Comparison of ENCODE assay signal across 15 cellular contexts in genomic region chr13:39385154-39385553, GRCh38.
DNase-seq lines count a peak whose midpoint lies in the region; ATAC-seq, FAIRE-seq and TF ChIP-seq lines count a peak whose summit lies in the region.
"Had no signal": no experiment of that assay in that cellular context is flagged by ENCODE, and none has a peak within 500 bp of the region (broad histone marks: within the 10 kb centered on the region; RNA-seq: fewer than 3 reads in every experiment).

No MANE protein-coding gene starts in this region.

- H3K4me1 Mint-ChIP-seq in astrocyte (ENCODE audit: low read depth, unreplicated experiment) = peaks cover 18% of the 10 kb centered on the region
- H3K4me1 Mint-ChIP-seq in stimulated activated effector memory CD8-positive, alpha-beta T cell treated with anti-CD3 and anti-CD28 coated beads, Interleukin-12 subunit alpha, Interleukin-12 subunit beta, amount 100 ng/mL, for 72 hours = no peaks in the 10 kb centered on the region

- H3K4me3 Mint-ChIP-seq in astrocyte (ENCODE audit: unreplicated experiment) = no peak overlapping the region
- H3K4me3 Mint-ChIP-seq in stimulated activated effector memory CD8-positive, alpha-beta T cell treated with anti-CD3 and anti-CD28 coated beads, Interleukin-12 subunit alpha, Interleukin-12 subunit beta, amount 100 ng/mL, for 72 hours = no peak overlapping the region

- no peaks in the 10 kb centered on the region for H3K27me3 Mint-ChIP-seq in astrocyte (ENCODE audit: low read depth, unreplicated experiment)

- no peak overlapping the region for H2AFZ ChIP-seq in GM23248
- no peak overlapping the region for H2AFZ ChIP-seq in astrocyte (ENCODE audit: low read depth, low read length)

- no peak for TF ChIP-seq CTCF in astrocyte (IDR thresholded peaks at IDR 0.05; ENCODE audit: insufficient read depth, low read depth, low read length)

- WGBS in GM23248 (ENCODE audit: low coverage in 1 of 2, low lambda C conversion rate in 2 of 2, missing lambda C conversion rate in 2 of 2), 2 experiments = 73 to 77% methylated on average over 4 of the region's 4 CpGs

- H4K20me1 ChIP-seq in GM23248 (ENCODE audit: insufficient read depth) (no peaks in the 10 kb centered on the region), astrocyte (ENCODE audit: insufficient read depth, low read length) (no peaks in the 10 kb centered on the region)

- H3K9me3 ChIP-seq in GM23248 (ENCODE audit: low read depth) = no peaks in the 10 kb centered on the region
- H3K9me3 ChIP-seq in astrocyte (ENCODE audit: insufficient read depth, low read depth, low read length) = no peaks in the 10 kb centered on the region
- H3K9me3 ChIP-seq: Peyer's patch had no signal

- H3K27ac ChIP-seq in GM23248 (no peak overlapping the region), astrocyte (ENCODE audit: low read depth, low read length) (peak overlapping the region; percentile 33)
- H3K27ac ChIP-seq: Peyer's patch had no signal

- intact Hi-C loops in sciatic nerve (cut with DNase I) = no loop called here

- H3K9me3 Mint-ChIP-seq in astrocyte (ENCODE audit: unreplicated experiment) = no peaks in the 10 kb centered on the region
- H3K9me3 Mint-ChIP-seq in stimulated activated effector memory CD8-positive, alpha-beta T cell treated with anti-CD3 and anti-CD28 coated beads, Interleukin-12 subunit alpha, Interleukin-12 subunit beta, amount 100 ng/mL, for 72 hours = no peaks in the 10 kb centered on the region

- peaks cover 4% of the 10 kb centered on the region; the same call in 1 of the 2 replicates for H3F3A ChIP-seq in GM23248 (ENCODE audit: insufficient read depth)

- in situ Hi-C loops in GM23248 (cut with MboI) = no loop called here

- H3K36me3 ChIP-seq in GM23248 (ENCODE audit: low read depth) (no peaks in the 10 kb centered on the region), astrocyte (ENCODE audit: insufficient read depth, low read length) (no peaks in the 10 kb centered on the region)
- H3K36me3 ChIP-seq: Peyer's patch had no signal

- no peaks in the 10 kb centered on the region for H3K36me3 Mint-ChIP-seq in astrocyte (ENCODE audit: low read depth, unreplicated experiment)
- no peaks in the 10 kb centered on the region for H3K36me3 Mint-ChIP-seq in stimulated activated effector memory CD8-positive, alpha-beta T cell treated with anti-CD3 and anti-CD28 coated beads, Interleukin-12 subunit alpha, Interleukin-12 subunit beta, amount 100 ng/mL, for 72 hours

- H3K4me3 ChIP-seq in GM23248 (no peak overlapping the region), astrocyte (ENCODE audit: insufficient read depth, low read depth, low read length) (no peak overlapping the region)
- H3K4me3 ChIP-seq: Peyer's patch had no signal

- no peak overlapping the region for H3K4me2 ChIP-seq in GM23248 (ENCODE audit: unreplicated experiment)
- H3K4me2 ChIP-seq in astrocyte (ENCODE audit: low read length) = peak overlapping the region; percentile 53

- H3K9ac ChIP-seq in GM23248 = no peak overlapping the region
- H3K9ac ChIP-seq in astrocyte (ENCODE audit: low read length) = no peak overlapping the region

- FAIRE-seq in astrocyte (lab: Jason Lieb, UNC) (no peak), H54 (lab: Jason Lieb, UNC) (no peak)

- no peaks in the 10 kb centered on the region for H3K79me2 ChIP-seq in GM23248 (ENCODE audit: insufficient read depth)
- H3K79me2 ChIP-seq in astrocyte (ENCODE audit: insufficient read depth, low read length) = no peaks in the 10 kb centered on the region

- H3K4me1 ChIP-seq in GM23248 (ENCODE audit: insufficient read depth) (peaks cover 13% of the 10 kb centered on the region; the same call in 1 of the 2 replicates), astrocyte (ENCODE audit: insufficient read depth, low read length) (peaks cover 18% of the 10 kb centered on the region)
- H3K4me1 ChIP-seq: Peyer's patch had no signal

- DNase-seq in AG20443 (ENCODE audit: low spot score) (peak; percentile 14), GM23248 (peak; percentile 27), astrocyte (ENCODE audit: low read depth) (peak; percentile 27), sciatic nerve (ENCODE audit: low spot score) (no peak), GM03348 (ENCODE audit: low spot score) (no peak), germinal center (ENCODE audit: low spot score) (no peak), H54 (ENCODE audit: insufficient read length, low spot score) (no peak)
- no peak for DNase-seq in stimulated activated effector memory CD8-positive, alpha-beta T cell treated with anti-CD3 and anti-CD28 coated beads, Interleukin-12 subunit alpha, Interleukin-12 subunit beta, amount 100 ng/mL, for 72 hours (ENCODE audit: low spot score in 2 of 2)
- DNase-seq: DMS53, HCEC 1CT, IMR-90, NCI-H1436, NCI-H2029 treated with DMSO at 0.1 percent for 48 hours, Peyer's patch, SHP77 treated with DMSO at 0.1 percent for 48 hours had no signal

- H3K27me3 ChIP-seq in GM23248 (replicated peaks; ENCODE audit: insufficient read depth) (no peaks in the 10 kb centered on the region), astrocyte (ENCODE audit: insufficient read depth, low read length) (no peaks in the 10 kb centered on the region)
- H3K27me3 ChIP-seq: Peyer's patch had no signal

- H3K27ac Mint-ChIP-seq in astrocyte (ENCODE audit: unreplicated experiment) = no peak overlapping the region
- H3K27ac Mint-ChIP-seq in stimulated activated effector memory CD8-positive, alpha-beta T cell treated with anti-CD3 and anti-CD28 coated beads, Interleukin-12 subunit alpha, Interleukin-12 subunit beta, amount 100 ng/mL, for 72 hours = no peak overlapping the region

- ATAC-seq in sciatic nerve = peak; percentile 31
- no peak for ATAC-seq in stimulated activated effector memory CD8-positive, alpha-beta T cell treated with anti-CD3 and anti-CD28 coated beads, Interleukin-12 subunit alpha, Interleukin-12 subunit beta, amount 100 ng/mL, for 72 hours

- TF ChIP-seq POLR2A in H54 (IDR thresholded peaks at IDR 0.05; ENCODE audit: low read depth, low read length) = no peak

- H3K9me2 ChIP-seq in GM23248 (ENCODE audit: insufficient read depth) = no peaks in the 10 kb centered on the region

Comparison
In these comparisons a context has a peak if more than half of its experiments do, and no peak if none do; other contexts are left out.
1. DNase-seq: peak in AG20443 (single experiment), GM23248 (single experiment) and astrocyte (single experiment); none in sciatic nerve (single experiment), GM03348 (single experiment), germinal center (single experiment), stimulated activated effector memory CD8-positive, alpha-beta T cell treated with anti-CD3 and anti-CD28 coated beads, Interleukin-12 subunit alpha, Interleukin-12 subunit beta, amount 100 ng/mL, for 72 hours (0 of 2) and H54 (single experiment).